9 cellular contexts compared by ENCODE assay signal in the genomic region with DNA sequence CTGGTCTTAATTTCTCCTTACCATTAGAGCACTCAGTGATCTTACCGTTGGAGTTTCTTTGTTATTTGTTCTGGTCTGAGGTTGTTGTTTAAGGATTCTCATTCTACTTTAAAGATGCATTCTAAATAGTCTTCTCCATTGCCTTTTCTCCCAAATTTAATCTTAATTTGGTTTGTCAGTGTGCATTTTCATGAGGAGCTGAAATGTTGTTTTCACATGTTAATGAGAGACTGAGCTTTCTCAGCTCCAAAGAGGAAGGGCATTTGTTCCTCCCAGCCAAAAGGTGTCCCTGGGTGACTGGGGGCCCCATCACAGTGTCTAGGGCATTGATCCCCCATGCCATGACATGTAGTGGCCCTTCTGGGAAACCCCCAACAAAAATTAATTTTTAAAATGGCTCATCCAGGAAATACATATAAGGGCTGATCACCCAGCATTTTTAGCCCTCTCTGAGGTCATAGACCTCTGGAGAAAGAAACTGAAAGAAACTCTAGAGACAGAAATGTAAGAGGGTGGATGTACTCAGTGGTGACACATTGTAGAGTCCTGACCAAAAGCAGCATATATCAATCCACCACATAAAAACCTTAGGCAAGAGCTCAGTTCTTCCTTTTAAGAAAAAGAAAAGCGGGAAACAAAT.
DNase-seq lines count a peak whose midpoint lies in the region; ATAC-seq and TF ChIP-seq lines count a peak whose summit lies in the region.
"Had no signal": no experiment of that assay in that cellular context is flagged by ENCODE, and none has a peak within 500 bp of the region (broad histone marks: within the 10 kb centered on the region; RNA-seq: fewer than 3 reads in every experiment).

No MANE protein-coding gene starts in this region.

- H3K27me3 ChIP-seq in HUES64 (ENCODE audit: insufficient read depth, low read length) = no peaks in the 10 kb centered on the region
- peaks cover 0 to 7% (median 0%) of the 10 kb centered on the region in 7 donors for H3K27me3 ChIP-seq in heart right ventricle
- H3K27me3 ChIP-seq in esophagus muscularis mucosa = no peaks in the 10 kb centered on the region

- intact Hi-C loops in heart right ventricle (cut with DNase I) = no loop called here
- intact Hi-C loops in posterior vena cava (cut with DNase I) = no loop called here
- intact Hi-C loops in esophagus muscularis mucosa (cut with DNase I) = no loop called here

- peaks cover 6% of the 10 kb centered on the region; the same call in 1 of the 2 replicates for H3K36me3 ChIP-seq in HUES64 (ENCODE audit: insufficient read depth, low read length)
- H3K36me3 ChIP-seq in heart right ventricle = no peaks in the 10 kb centered on the region
- H3K36me3 ChIP-seq in esophagus muscularis mucosa = no peaks in the 10 kb centered on the region

- H3K4me1 ChIP-seq in HUES64 (ENCODE audit: insufficient read depth, low read length) (peaks cover 60% of the 10 kb centered on the region), heart right ventricle (peaks cover 0 to 5% (median 0%) of the 10 kb centered on the region in 9 donors), esophagus muscularis mucosa (no peaks in the 10 kb centered on the region)

- TF ChIP-seq POLR2A in esophagus muscularis mucosa (IDR thresholded peaks at IDR 0.05; ENCODE audit: low read depth) = no peak

- H3K4me3 ChIP-seq in HUES64 (ENCODE audit: low read length) (no peak overlapping the region; the same call in 1 of the 2 replicates), heart right ventricle (no peak overlapping the region), esophagus muscularis mucosa (no peak overlapping the region)

- 80% methylated on average over 1 of the region's 2 CpGs for WGBS in HUES64
- 50 to 63% methylated on average over 2 of the region's 2 CpGs for WGBS in heart right ventricle, 2 donors
- 45% methylated on average over 2 of the region's 2 CpGs for WGBS in esophagus muscularis mucosa

- TF ChIP-seq EP300 in esophagus muscularis mucosa (IDR thresholded peaks at IDR 0.05) = no peak

- DNase-seq in myocyte (ENCODE audit: low read depth) (peak; percentile 19), heart right ventricle (no peak), posterior vena cava (ENCODE audit: low spot score) (no peak), esophagus muscularis mucosa (ENCODE audit: extremely low spot score) (no peak), SW480 (ENCODE audit: low spot score) (no peak)

- no peak for TF ChIP-seq CTCF in heart right ventricle (IDR thresholded peaks at IDR 0.05)
- TF ChIP-seq CTCF in esophagus muscularis mucosa (IDR thresholded peaks at IDR 0.05) = no peak

- H3K27ac ChIP-seq in HUES64 (ENCODE audit: low read depth, low read length) (peak overlapping the region; percentile 88), heart right ventricle (no peak overlapping the region), esophagus muscularis mucosa (replicated peaks in 1 of 4) (no peak overlapping the region)
- H3K27ac ChIP-seq: epithelial cell of prostate had no signal

- ATAC-seq in GM19025 (IDR thresholded peaks at IDR 0.05; ENCODE audit: low read depth, unreplicated experiment) (peak; percentile 100), HG02588 (IDR thresholded peaks at IDR 0.05; ENCODE audit: unreplicated experiment) (peak; percentile 100), heart right ventricle (no peak)

- H3K9ac ChIP-seq in HUES64 (ENCODE audit: low read depth, low read length) = peak overlapping the region; percentile 42; the same call in 1 of the 2 replicates

- H3K9me3 ChIP-seq in HUES64 (ENCODE audit: insufficient read depth, low read depth, low read length) = peaks cover 27% of the 10 kb centered on the region
- H3K9me3 ChIP-seq in heart right ventricle = peaks cover 0 to 10% (median 0%) of the 10 kb centered on the region in 11 donors
- H3K9me3 ChIP-seq in esophagus muscularis mucosa = no peaks in the 10 kb centered on the region

Comparison
In these comparisons a context has a peak if more than half of its experiments do, and no peak if none do; other contexts are left out.
1. ATAC-seq: peak in GM19025 (single experiment) and HG02588 (single experiment); none in heart right ventricle (0 of 8).